ENCODE assay signal across 13 cellular contexts in the genomic region with DNA sequence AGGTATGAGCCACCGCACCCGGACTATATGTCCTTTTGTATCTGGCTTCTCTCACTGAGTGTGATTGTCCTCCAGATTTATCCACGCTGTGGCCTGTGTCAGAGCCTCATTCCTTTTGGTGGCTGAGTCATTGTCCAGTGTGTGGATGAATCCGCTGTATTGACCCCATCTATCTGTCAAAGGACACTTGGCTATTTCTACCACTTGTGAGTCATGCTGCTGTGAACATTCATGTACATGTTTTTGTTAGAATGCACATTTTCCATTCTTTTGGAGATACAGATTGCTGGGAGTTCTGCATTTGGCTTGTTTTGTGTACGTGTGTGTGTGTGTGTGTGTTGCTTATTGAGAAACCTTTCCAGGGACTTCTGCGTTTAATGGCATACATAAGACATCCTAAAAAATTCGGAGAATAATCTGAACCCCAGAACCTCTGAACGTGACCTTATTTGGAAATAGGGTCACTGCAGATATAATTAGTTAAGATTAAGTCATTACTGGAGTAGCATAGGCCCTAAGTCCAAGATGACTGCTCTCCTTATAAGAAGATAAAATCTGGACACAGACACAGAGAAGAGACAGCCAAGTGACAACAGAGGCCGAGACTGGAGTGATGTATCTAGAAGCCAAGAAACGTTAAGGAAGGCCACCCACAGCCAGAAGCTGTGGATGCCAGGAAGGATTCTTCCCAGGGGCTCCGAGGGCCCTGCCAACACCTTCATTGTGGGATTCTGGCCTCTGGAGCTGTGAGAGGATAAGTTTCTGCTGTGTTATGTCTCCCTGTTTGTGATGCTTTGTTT. TPM values are rescaled to one million over a fixed set of nuclear protein-coding genes. Genes with fewer than 3 reads are reported as not detected.
DNase-seq lines count a peak whose midpoint lies in the region; ATAC-seq and TF ChIP-seq lines count a peak whose summit lies in the region.
"Had no signal": no experiment of that assay in that cellular context is flagged by ENCODE, and none has a peak within 500 bp of the region (broad histone marks: within the 10 kb centered on the region; RNA-seq: fewer than 3 reads in every experiment).

No MANE protein-coding gene starts in this region.

- peaks cover 0 to 4% (median 0%) of the 10 kb centered on the region in 4 donors for H3K27me3 ChIP-seq in esophagus muscularis mucosa
- peaks cover 6% of the 10 kb centered on the region for H3K27me3 ChIP-seq in osteoblast (ENCODE audit: insufficient read depth, low read length)

- no peak for TF ChIP-seq CTCF in AG09309 (IDR thresholded peaks at IDR 0.05; ENCODE audit: control insufficient read depth, insufficient read depth, low read depth, low read length, missing control alignments)
- TF ChIP-seq CTCF in esophagus muscularis mucosa (IDR thresholded peaks at IDR 0.05), result no peak
- no peak for TF ChIP-seq CTCF in osteoblast (IDR thresholded peaks at IDR 0.05; ENCODE audit: extremely low read depth, low read depth, low read length)

- H3K4me2 ChIP-seq in osteoblast (ENCODE audit: insufficient read depth, low read length), result peak overlapping the region; percentile 62
- H3K4me2 ChIP-seq: PC-9 had no signal

- TF ChIP-seq EP300 in esophagus muscularis mucosa (IDR thresholded peaks at IDR 0.05), result no peak

- ATAC-seq in GM18511 (IDR thresholded peaks at IDR 0.05; ENCODE audit: unreplicated experiment), result no peak

- no peak overlapping the region for H2AFZ ChIP-seq in osteoblast (ENCODE audit: low read length)
- H2AFZ ChIP-seq: PC-9 had no signal

- intact Hi-C loops in esophagus muscularis mucosa (cut with DNase I), result no loop called here

- H3K79me2 ChIP-seq in osteoblast (ENCODE audit: insufficient read depth, low read length), result no peaks in the 10 kb centered on the region

- DNase-seq in AG09309 (ENCODE audit: low read depth) (peak; percentile 78), RKO (ENCODE audit: low spot score) (peak; percentile 82), esophagus muscularis mucosa (ENCODE audit: extremely low spot score) (no peak), osteoblast (ENCODE audit: insufficient read length, low spot score, missing footprints) (peak; percentile 98), KG1 (lab: John Stamatoyannopoulos, UW) (no peak), NCI-H2107 treated with DMSO at 0.1 percent for 48 hours (lab: John Stamatoyannopoulos, UW; ENCODE audit: unreplicated experiment) (no peak), NCI-H82 (lab: John Stamatoyannopoulos, UW) (no peak)
- DNase-seq: activated CD8-positive, alpha-beta memory T cell treated with anti-CD3 and anti-CD28 coated beads for 24 hours; CD8-positive, alpha-beta memory T cell; cortex of kidney; MM.1S had no signal

- no peaks in the 10 kb centered on the region for H4K20me1 ChIP-seq in osteoblast (ENCODE audit: insufficient read depth, low read length)

- 29% methylated on average over 11 of the region's 11 CpGs for WGBS in esophagus muscularis mucosa

- H3K27ac ChIP-seq in esophagus muscularis mucosa (replicated peaks in 1 of 4) (peak overlapping the region; percentile 61 to 85 (median 76)), osteoblast (ENCODE audit: low read depth, low read length) (peak overlapping the region; percentile 62)
- H3K27ac ChIP-seq: PC-9 had no signal

- H3K4me3 ChIP-seq in AG09309 (ENCODE audit: control insufficient read depth, low read depth, low read length) (no peak overlapping the region), esophagus muscularis mucosa (no peak overlapping the region), osteoblast (ENCODE audit: insufficient read depth, low read length) (no peak overlapping the region)
- H3K4me3 ChIP-seq: PC-9 had no signal

- H3K9me3 ChIP-seq in esophagus muscularis mucosa, result no peaks in the 10 kb centered on the region
- H3K9me3 ChIP-seq in osteoblast (ENCODE audit: low read depth, low read length), result no peaks in the 10 kb centered on the region

- TF ChIP-seq POLR2A in esophagus muscularis mucosa (IDR thresholded peaks at IDR 0.05; ENCODE audit: low read depth), result no peak

- H3K36me3 ChIP-seq in esophagus muscularis mucosa (peaks cover 0 to 9% (median 4%) of the 10 kb centered on the region in 4 donors), osteoblast (ENCODE audit: insufficient read depth, low read length) (peaks cover 6% of the 10 kb centered on the region)

- H3K4me1 ChIP-seq in esophagus muscularis mucosa (peaks cover 13 to 53% (median 42%) of the 10 kb centered on the region in 4 donors), osteoblast (ENCODE audit: insufficient read depth, low read length) (peaks cover 17% of the 10 kb centered on the region)

RNA-seq across cellular contexts. Expression of gene GIPC3, which starts 4.9 kb away (rescaled TPM):
- total RNA-seq in esophagus muscularis mucosa, result 10 to 100 TPM in 1 of 4 donors, 1 to 10 TPM in 3; 4.1 to 17.5 (median 4.9) TPM
- total RNA-seq in osteoblast, result under 0.01 TPM in 1 of 2 replicates, not detected in the other
- total RNA-seq: PC-9 had no signal

RNA-seq across cellular contexts. Expression of gene HMG20B, which starts 7.6 kb away (rescaled TPM):
- total RNA-seq in esophagus muscularis mucosa (100 to 1,000 TPM; 136 to 202 (median 161) TPM), osteoblast (57.2 and 65.9 TPM in 2 replicates)

RNA-seq across cellular contexts. Expression of gene MFSD12, which starts 23.0 kb away (rescaled TPM):
- total RNA-seq in esophagus muscularis mucosa (10 to 100 TPM; 28.2 to 87.0 (median 62.4) TPM), osteoblast (92.5 and 104 TPM in 2 replicates)

RNA-seq across cellular contexts. Expression of gene TBXA2R, which starts 26.3 kb away (rescaled TPM):
- total RNA-seq in esophagus muscularis mucosa, result 10 to 100 TPM in 1 of 4 donors, 1 to 10 TPM in 3; 4.8 to 17.2 (median 7.7) TPM
- total RNA-seq in osteoblast, result 1.4 and 1.5 TPM in 2 replicates
- total RNA-seq: PC-9 had no signal

RNA-seq across cellular contexts. Expression of gene TEKTIP1, which starts 41.4 kb away (rescaled TPM):
- total RNA-seq in esophagus muscularis mucosa, result not detected
- not detected in 2 replicates for total RNA-seq in osteoblast

Comparison
In these comparisons a context has a peak if more than half of its experiments do, and no peak if none do; other contexts are left out.
1. DNase-seq: peak in AG09309 (single experiment), RKO (single experiment) and osteoblast (single experiment); none in esophagus muscularis mucosa (single experiment), KG1 (single experiment), NCI-H2107 treated with DMSO at 0.1 percent for 48 hours (single experiment) and NCI-H82 (single experiment).